ENCODE assay signal across 14 cellular contexts in the genomic region with DNA sequence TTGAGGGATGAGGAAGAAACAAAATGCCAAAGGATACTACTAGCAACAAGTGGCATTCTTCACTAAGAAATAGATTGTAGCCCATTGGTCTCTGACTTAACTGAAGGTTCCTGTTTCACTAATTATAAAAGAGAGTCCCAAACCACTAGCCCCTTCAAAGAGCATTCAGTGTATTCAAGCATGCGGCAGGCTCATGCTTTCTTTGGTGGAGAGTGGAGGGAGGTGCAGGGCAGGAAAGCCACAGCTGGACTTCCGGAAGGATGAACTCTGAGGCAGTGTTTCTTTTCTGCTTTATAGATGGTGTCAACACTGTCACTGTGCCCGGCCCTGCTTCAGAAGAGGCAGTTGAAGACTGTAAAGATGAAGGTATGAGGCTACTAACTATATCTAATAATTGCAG.
DNase-seq lines count a peak whose midpoint lies in the region; ATAC-seq, FAIRE-seq and TF ChIP-seq lines count a peak whose summit lies in the region.
"Had no signal": no experiment of that assay in that cellular context is flagged by ENCODE, and none has a peak within 500 bp of the region (broad histone marks: within the 10 kb centered on the region; RNA-seq: fewer than 3 reads in every experiment).

No MANE protein-coding gene starts in this region.

- peaks cover 0 to 11% of the 10 kb centered on the region in 2 donors for H3K9me3 ChIP-seq in left lung
- H3K9me3 ChIP-seq: adrenal gland had no signal

- H3K36me3 Mint-ChIP-seq in progenitor cell of endocrine pancreas (ENCODE audit: insufficient read depth) = no peaks in the 10 kb centered on the region

- no peaks in the 10 kb centered on the region for H3K27me3 ChIP-seq in left lung
- H3K27me3 ChIP-seq: adrenal gland had no signal

- intact Hi-C loops in left lung (cut with DNase I) = no loop called here

- DNase-seq in medulla oblongata (ENCODE audit: extremely low spot score) (peak; percentile 61), occipital lobe (lab: John Stamatoyannopoulos, UW) (no peak), left lung (no peak), progenitor cell of endocrine pancreas (ENCODE audit: low spot score, unreplicated experiment) (no peak), GM12891 (ENCODE audit: insufficient read length, low spot score) (no peak)
- DNase-seq: activated CD8-positive, alpha-beta T cell treated with anti-CD3 and anti-CD28 coated beads for 36 hours; adrenal gland; effector memory CD8-positive, alpha-beta T cell; mucosa of descending colon; NCI-H524 had no signal

- H3K4me3 Mint-ChIP-seq in progenitor cell of endocrine pancreas (ENCODE audit: low read depth) = no peak overlapping the region
- H3K4me3 Mint-ChIP-seq: activated CD8-positive, alpha-beta T cell treated with anti-CD3 and anti-CD28 coated beads for 36 hours; effector memory CD8-positive, alpha-beta T cell had no signal

- no peak overlapping the region for H3K4me3 ChIP-seq in left lung
- H3K4me3 ChIP-seq: adrenal gland, mucosa of descending colon, skin epidermis had no signal

- H3K4me1 Mint-ChIP-seq in progenitor cell of endocrine pancreas (ENCODE audit: low read depth) = no peaks in the 10 kb centered on the region

- H3K9me3 Mint-ChIP-seq in progenitor cell of endocrine pancreas (ENCODE audit: low read depth) = peaks cover 10% of the 10 kb centered on the region

- no peaks in the 10 kb centered on the region for H3K27me3 Mint-ChIP-seq in progenitor cell of endocrine pancreas
- H3K27me3 Mint-ChIP-seq: activated CD8-positive, alpha-beta T cell treated with anti-CD3 and anti-CD28 coated beads for 36 hours; effector memory CD8-positive, alpha-beta T cell had no signal

- no peaks in the 10 kb centered on the region for H3K4me1 ChIP-seq in left lung
- H3K4me1 ChIP-seq: adrenal gland had no signal

- TF ChIP-seq POLR2A in GM12891 (IDR thresholded peaks at IDR 0.05; ENCODE audit: low read depth, low read length) = no peak

- TF ChIP-seq CTCF in left lung (IDR thresholded peaks at IDR 0.05) = no peak
- TF ChIP-seq CTCF in progenitor cell of endocrine pancreas (IDR thresholded peaks at IDR 0.05; ENCODE audit: unreplicated experiment) = no peak

- no peak overlapping the region for H3K27ac ChIP-seq in left lung
- H3K27ac ChIP-seq: adrenal gland, skin epidermis had no signal

- H3K27ac Mint-ChIP-seq in progenitor cell of endocrine pancreas = no peak overlapping the region
- H3K27ac Mint-ChIP-seq: activated CD8-positive, alpha-beta T cell treated with anti-CD3 and anti-CD28 coated beads for 36 hours; effector memory CD8-positive, alpha-beta T cell had no signal

- no peak for FAIRE-seq in GM12891 (lab: Jason Lieb, UNC)

- peak; percentile 84 for ATAC-seq in GM18870 (IDR thresholded peaks at IDR 0.05; ENCODE audit: unreplicated experiment)
- ATAC-seq in GM21529 (IDR thresholded peaks at IDR 0.05; ENCODE audit: unreplicated experiment) = peak; percentile 93
- ATAC-seq in HG03175 (IDR thresholded peaks at IDR 0.05; ENCODE audit: unreplicated experiment) = peak; percentile 89
- no peak for ATAC-seq in left lung
- ATAC-seq: activated CD8-positive, alpha-beta T cell treated with anti-CD3 and anti-CD28 coated beads for 36 hours; effector memory CD8-positive, alpha-beta T cell; mucosa of descending colon had no signal

- H3K36me3 ChIP-seq in left lung = no peaks in the 10 kb centered on the region
- H3K36me3 ChIP-seq: adrenal gland had no signal

TF ChIP-seq in GM12891, 5 proteins besides CTCF, POLR2A, EP300 and RAD21:
- no peak for TF ChIP-seq TAF1 (IDR thresholded peaks at IDR 0.05; ENCODE audit: low read depth, low read length)
- no peak for TF ChIP-seq POU2F2 (IDR thresholded peaks at IDR 0.05; ENCODE audit: low read depth, low read length)
- TF ChIP-seq POLR2AphosphoS5 (IDR thresholded peaks at IDR 0.05; ENCODE audit: low read depth, low read length) = no peak
- no peak for TF ChIP-seq SPI1 (IDR thresholded peaks at IDR 0.05; ENCODE audit: low read depth, low read length)
- no peak for TF ChIP-seq PAX5 (IDR thresholded peaks at IDR 0.05; ENCODE audit: insufficient read depth, low read length, severe bottlenecking)
